ENCODE assay signal across 23 cellular contexts in the genomic region with DNA sequence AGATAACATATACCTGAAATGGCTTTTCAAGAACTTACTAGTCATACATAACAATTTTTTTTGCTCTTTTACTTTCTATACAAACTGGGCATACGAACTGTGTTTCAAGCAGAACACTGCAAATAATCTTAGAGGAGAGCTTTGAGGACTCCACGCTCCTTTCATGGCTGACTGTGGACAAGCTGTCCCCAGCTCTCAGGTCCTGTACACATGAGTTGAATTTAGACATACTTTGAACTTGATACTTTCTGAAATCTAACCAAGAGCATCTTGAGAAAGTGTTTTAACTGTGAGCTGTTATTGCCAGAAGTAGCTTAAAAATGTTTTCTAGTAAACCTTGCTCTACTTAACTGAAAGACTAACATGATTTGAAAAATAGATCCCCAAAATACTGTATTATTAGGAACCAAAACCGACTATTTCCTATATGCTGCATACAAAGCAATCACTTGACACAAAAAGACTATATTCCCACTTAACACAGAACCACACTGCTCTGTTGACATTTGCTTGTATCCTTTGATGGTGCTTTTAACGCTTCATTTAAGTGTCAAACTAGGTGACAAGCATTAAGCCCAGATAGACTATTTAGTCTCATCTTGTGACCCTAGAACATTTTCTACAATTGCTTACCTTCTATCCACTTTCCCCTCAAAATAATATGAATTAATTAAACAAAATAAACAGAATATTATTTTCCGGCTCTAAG.
A peak's percentile ranks its signal among the peaks of the same experiment; 100 is the strongest.
DNase-seq lines count a peak whose midpoint lies in the region; ATAC-seq and TF ChIP-seq lines count a peak whose summit lies in the region.
"Had no signal": no experiment of that assay in that cellular context is flagged by ENCODE, and none has a peak within 500 bp of the region (broad histone marks: within the 10 kb centered on the region; RNA-seq: fewer than 3 reads in every experiment).

No MANE protein-coding gene starts in this region.

- H3K9me3 Mint-ChIP-seq in nephron, result no peaks in the 10 kb centered on the region
- no peaks in the 10 kb centered on the region for H3K9me3 Mint-ChIP-seq in type B pancreatic cell
- H3K9me3 Mint-ChIP-seq: activated naive CD4-positive, alpha-beta T cell treated with anti-CD3 and anti-CD28 coated beads, Interleukin-2, amount 10 ng/mL, durations not matched to agents 7 days and 5 days had no signal

- no peak for ATAC-seq in GM21447 (IDR thresholded peaks at IDR 0.05; ENCODE audit: unreplicated experiment)
- ATAC-seq: activated CD4-positive, alpha-beta T cell treated with anti-CD3 and anti-CD28 coated beads for 36 hours; activated T-cell treated with anti-CD3 and anti-CD28 coated beads, Interleukin-2, amount 50 U/mL, for 72 hours had no signal

- H3K4me3 Mint-ChIP-seq in nephron (peak overlapping the region in 2 of 3 experiments; percentile 28 to 70), type B pancreatic cell (peak overlapping the region; percentile 24)
- H3K4me3 Mint-ChIP-seq: activated CD4-positive, alpha-beta T cell treated with anti-CD3 and anti-CD28 coated beads for 36 hours; activated naive CD4-positive, alpha-beta T cell treated with anti-CD3 and anti-CD28 coated beads, Interleukin-2, amount 10 ng/mL, durations not matched to agents 7 days and 5 days; activated T-cell treated with anti-CD3 and anti-CD28 coated beads, Interleukin-2, amount 50 U/mL, for 72 hours had no signal

- DNase-seq in NCI-H510A treated with DMSO at 0.1 percent for 48 hours (lab: John Stamatoyannopoulos, UW) (peak; percentile 19), NCI-H510A (lab: John Stamatoyannopoulos, UW) (no peak), type B pancreatic cell (ENCODE audit: extremely low spot score, unreplicated experiment) (no peak), NCI-H2196 (lab: John Stamatoyannopoulos, UW; ENCODE audit: unreplicated experiment) (no peak)
- no peak for DNase-seq in effector CD4-positive, alpha-beta T cell
- DNase-seq: activated CD4-positive, alpha-beta T cell treated with anti-CD3 and anti-CD28 coated beads for 36 hours; activated naive CD4-positive, alpha-beta T cell treated with anti-CD3 and anti-CD28 coated beads, Interleukin-2, amount 10 ng/mL, durations not matched to agents 7 days and 5 days; activated T-cell treated with anti-CD3 and anti-CD28 coated beads, Interleukin-2, amount 50 U/mL, for 72 hours; central memory CD4-positive, alpha-beta T cell; foreskin melanocyte; HCEC 1CT; hippocampal formation; IMR-90; NCI-H1436 treated with DMSO at 0.1 percent for 48 hours; small intestine; stimulated activated CD4-positive, alpha-beta T cell treated with anti-CD3 and anti-CD28 coated beads, Interleukin-2, amount 100 ng/mL, for 48 hours; stimulated activated naive CD4-positive, alpha-beta T cell; tibial artery had no signal

- no peaks in the 10 kb centered on the region for H3K36me3 Mint-ChIP-seq in nephron (ENCODE audit: low read depth)
- H3K36me3 Mint-ChIP-seq in type B pancreatic cell, result peaks cover 25% of the 10 kb centered on the region
- H3K36me3 Mint-ChIP-seq: activated naive CD4-positive, alpha-beta T cell treated with anti-CD3 and anti-CD28 coated beads, Interleukin-2, amount 10 ng/mL, durations not matched to agents 7 days and 5 days had no signal

- TF ChIP-seq CTCF in nephron (IDR thresholded peaks at IDR 0.05; ENCODE audit: unreplicated experiment in 3 of 3), result no peak
- no peak for TF ChIP-seq CTCF in type B pancreatic cell (conservative IDR thresholded peaks at IDR 0.05)

- H3K4me1 Mint-ChIP-seq in nephron, result peaks cover 43% of the 10 kb centered on the region
- peaks cover 48% of the 10 kb centered on the region for H3K4me1 Mint-ChIP-seq in type B pancreatic cell (ENCODE audit: unreplicated experiment)
- H3K4me1 Mint-ChIP-seq: activated CD4-positive, alpha-beta T cell treated with anti-CD3 and anti-CD28 coated beads for 36 hours; activated naive CD4-positive, alpha-beta T cell treated with anti-CD3 and anti-CD28 coated beads, Interleukin-2, amount 10 ng/mL, durations not matched to agents 7 days and 5 days had no signal

- H3K27me3 Mint-ChIP-seq in nephron (ENCODE audit: low read depth) (no peaks in the 10 kb centered on the region), type B pancreatic cell (peaks cover 6% of the 10 kb centered on the region)
- H3K27me3 Mint-ChIP-seq: activated naive CD4-positive, alpha-beta T cell treated with anti-CD3 and anti-CD28 coated beads, Interleukin-2, amount 10 ng/mL, durations not matched to agents 7 days and 5 days had no signal

- H3K27ac Mint-ChIP-seq in nephron (peak overlapping the region in 2 of 3 experiments; percentile 24 to 51), type B pancreatic cell (no peak overlapping the region)
- H3K27ac Mint-ChIP-seq: activated CD4-positive, alpha-beta T cell treated with anti-CD3 and anti-CD28 coated beads for 36 hours; activated naive CD4-positive, alpha-beta T cell treated with anti-CD3 and anti-CD28 coated beads, Interleukin-2, amount 10 ng/mL, durations not matched to agents 7 days and 5 days; activated T-cell treated with anti-CD3 and anti-CD28 coated beads, Interleukin-2, amount 50 U/mL, for 72 hours had no signal

- peak overlapping the region; percentile 44 for H3K27ac ChIP-seq in angular gyrus (ENCODE audit: low read depth, low read length)
- H3K27ac ChIP-seq: prostate gland, SJSA1 had no signal
